9 cellular contexts compared by ENCODE assay signal in the genomic region with DNA sequence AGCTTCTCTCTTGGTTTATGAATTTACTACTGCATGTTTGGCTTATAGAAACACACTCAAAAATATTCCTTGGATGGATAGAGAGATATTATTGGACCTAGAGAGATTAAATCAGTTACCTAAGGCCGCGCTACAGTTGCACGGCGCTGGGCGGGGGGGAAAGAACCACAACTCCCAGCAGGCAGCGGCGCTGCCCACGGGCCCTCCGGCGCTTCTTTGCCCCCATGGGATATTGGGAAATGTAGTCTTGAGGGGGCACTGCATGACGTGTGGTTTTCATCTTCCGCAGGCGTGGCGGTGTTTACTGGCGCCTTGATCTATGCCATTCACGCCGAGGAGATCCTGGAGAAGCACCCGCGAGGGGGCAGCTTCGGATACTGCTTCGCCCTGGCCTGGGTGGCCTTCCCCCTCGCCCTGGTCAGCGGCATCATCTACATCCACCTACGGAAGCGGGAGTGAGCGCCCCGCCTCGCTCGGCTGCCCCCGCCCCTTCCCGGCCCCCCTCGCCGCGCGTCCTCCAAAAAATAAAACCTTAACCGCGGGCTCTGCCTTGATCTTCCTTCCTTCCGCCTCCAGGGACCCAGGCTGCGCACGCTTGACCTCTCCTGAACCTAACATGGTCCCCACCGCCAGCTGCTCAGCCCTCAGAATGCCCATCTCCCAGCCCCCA. TPM values are rescaled to one million over a fixed set of nuclear protein-coding genes. Genes with fewer than 3 reads are reported as not detected.
DNase-seq lines count a peak whose midpoint lies in the region; ATAC-seq and TF ChIP-seq lines count a peak whose summit lies in the region.
"Had no signal": no experiment of that assay in that cellular context is flagged by ENCODE, and none has a peak within 500 bp of the region (broad histone marks: within the 10 kb centered on the region; RNA-seq: fewer than 3 reads in every experiment).

No MANE protein-coding gene starts in this region.

- H3K36me3 ChIP-seq in rectal smooth muscle tissue (ENCODE audit: control insufficient read depth, insufficient read depth, low read length) (peaks cover 4% of the 10 kb centered on the region), vagina (peaks cover 0 to 10% of the 10 kb centered on the region in 2 donors)

- H3K4me3 ChIP-seq in rectal smooth muscle tissue (ENCODE audit: low read length) (peak overlapping the region; percentile 61), vagina (peak overlapping the region; percentile 32 to 37)

- DNase-seq in LoVo (ENCODE audit: low spot score) (peak; percentile 90), SK-N-DZ (ENCODE audit: low spot score) (peak; percentile 88), left ventricle myocardium superior (peak; percentile 84), vagina (ENCODE audit: extremely low spot score in 2 of 2) (no peak)
- DNase-seq in activated naive CD4-positive, alpha-beta T cell treated with anti-CD3 and anti-CD28 coated beads, Interleukin-2, amount 50 U/mL, for 16 hours, result peak; percentile 84

- H3K27me3 ChIP-seq in rectal smooth muscle tissue (ENCODE audit: control insufficient read depth, insufficient read depth, low read length) (no peaks in the 10 kb centered on the region), vagina (no peaks in the 10 kb centered on the region)

- TF ChIP-seq POLR2A in GM18526 (IDR thresholded peaks at IDR 0.05; ENCODE audit: extremely low read depth, insufficient read length) (peak; percentile 46), vagina (IDR thresholded peaks at IDR 0.05) (no peak)

- TF ChIP-seq CTCF in vagina (IDR thresholded peaks at IDR 0.05), result no peak

- ATAC-seq in left ventricle myocardium superior (peak; percentile 45), HG03159 (IDR thresholded peaks at IDR 0.05; ENCODE audit: unreplicated experiment) (no peak)

- intact Hi-C loops in left ventricle myocardium superior (cut with micrococcal nuclease), result no loop called here
- intact Hi-C loops in vagina (cut with DNase I), result no loop called here

- H3K4me1 ChIP-seq in rectal smooth muscle tissue (ENCODE audit: control insufficient read depth, insufficient read depth, low read length) (peaks cover 36% of the 10 kb centered on the region), vagina (peaks cover 68% of the 10 kb centered on the region)

- peak overlapping the region; percentile 1 for H3K9ac ChIP-seq in rectal smooth muscle tissue (ENCODE audit: low read length)

- no peaks in the 10 kb centered on the region for H3K9me3 ChIP-seq in vagina

- H3K27ac ChIP-seq in rectal smooth muscle tissue (ENCODE audit: low read depth, low read length), result peak overlapping the region; percentile 77
- H3K27ac ChIP-seq in vagina, result peak overlapping the region; percentile 82

RNA-seq across cellular contexts. Expression of a gene that starts 4.8 kb away (rescaled TPM):
- 0.66 and 2.1 TPM in 2 replicates for polyA plus RNA-seq in SK-N-DZ (2014; cell fraction: cytosol; rRNA removed)
- polyA plus RNA-seq in SK-N-DZ (2014; cell fraction: nucleus; rRNA removed), result 0.67 and 1.6 TPM in 2 replicates
- 33.8 TPM for total RNA-seq in left ventricle myocardium superior
- 55.2 TPM for total RNA-seq in vagina

RNA-seq across cellular contexts. Expression of a gene that starts 33.6 kb away (rescaled TPM):
- 3.7 and 6.0 TPM in 2 replicates for polyA plus RNA-seq in SK-N-DZ (2014; cell fraction: cytosol; rRNA removed)
- polyA plus RNA-seq in SK-N-DZ (2014; cell fraction: nucleus; rRNA removed), result 8.6 and 18.9 TPM in 2 replicates
- total RNA-seq in left ventricle myocardium superior (110 TPM), vagina (3.2 TPM)

RNA-seq across cellular contexts. Expression of a gene that starts 34.0 kb away (rescaled TPM):
- polyA plus RNA-seq in SK-N-DZ (2014; cell fraction: cytosol; rRNA removed), result not detected in 2 replicates
- polyA plus RNA-seq in SK-N-DZ (2014; cell fraction: nucleus; rRNA removed), result not detected in 2 replicates
- not detected for total RNA-seq in left ventricle myocardium superior
- not detected for total RNA-seq in vagina
- total RNA-seq: activated CD8-positive, alpha-beta memory T cell treated with anti-CD3 and anti-CD28 coated beads for 36 hours had no signal

Comparison
In these comparisons a context has a peak if more than half of its experiments do, and no peak if none do; other contexts are left out.
1. DNase-seq: peak in LoVo (single experiment), SK-N-DZ (single experiment), activated naive CD4-positive, alpha-beta T cell treated with anti-CD3 and anti-CD28 coated beads, Interleukin-2, amount 50 U/mL, for 16 hours (single experiment) and left ventricle myocardium superior (single experiment); none in vagina (0 of 2).
2. RNA of a gene that starts 33.6 kb away (total RNA-seq): 110 TPM in left ventricle myocardium superior (single experiment); 3.2 TPM in vagina (single experiment); every median in the first group is over 10 times any median in the second.